In the genomic region with DNA sequence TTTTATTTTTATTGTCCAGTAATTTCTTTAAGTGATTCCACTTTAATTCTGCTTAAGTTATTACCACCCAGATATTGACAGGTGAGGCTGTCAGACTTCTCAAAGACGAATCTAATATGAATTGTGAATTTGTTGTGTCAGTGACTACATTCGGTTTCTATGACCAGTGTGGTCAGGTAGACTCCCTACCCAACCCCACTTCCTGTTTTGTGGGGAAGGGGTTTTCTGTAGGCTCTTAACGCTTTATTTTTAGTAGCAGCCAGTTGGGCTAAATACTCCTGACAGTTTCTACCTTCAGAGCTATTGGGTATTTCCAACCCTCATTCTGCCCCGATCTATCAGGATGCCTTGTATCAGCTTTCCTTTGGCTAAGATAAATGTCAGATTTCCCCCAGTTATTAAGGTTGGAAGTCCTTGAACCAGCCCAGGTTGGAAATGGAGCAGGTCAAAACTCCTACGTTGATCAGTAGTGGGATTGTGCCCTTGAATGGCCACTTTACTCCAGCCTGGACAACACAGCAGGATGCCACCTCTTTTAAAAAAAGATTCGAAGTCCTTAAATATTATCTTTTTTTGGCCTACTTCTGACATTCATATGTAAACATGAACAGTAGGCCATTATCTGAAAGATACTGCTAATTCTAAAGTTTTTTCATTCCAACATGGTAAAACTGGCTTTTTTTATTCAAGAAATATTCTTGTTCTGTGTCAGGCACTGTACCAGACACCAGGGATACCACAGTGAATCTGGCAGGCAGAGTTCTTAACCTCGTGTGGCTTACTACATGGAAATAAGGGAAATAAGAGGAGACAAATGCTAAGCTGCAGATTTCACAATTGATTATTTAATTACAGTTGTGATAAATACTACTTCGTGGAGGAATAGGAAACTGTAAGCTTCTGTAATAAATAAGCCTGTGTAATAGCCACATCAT, we compare ENCODE assay signal across 9 cellular contexts.
A peak's percentile ranks its signal among the peaks of the same experiment; 100 is the strongest.
DNase-seq lines count a peak whose midpoint lies in the region; ATAC-seq lines count a peak whose summit lies in the region.
"Had no signal": no experiment of that assay in that cellular context is flagged by ENCODE, and none has a peak within 500 bp of the region (broad histone marks: within the 10 kb centered on the region; RNA-seq: fewer than 3 reads in every experiment).

No MANE protein-coding gene starts in this region.

- peaks cover 0 to 3% of the 10 kb centered on the region in 2 donors for H3K27me3 Mint-ChIP-seq in CD8-positive, alpha-beta memory T cell
- H3K27me3 Mint-ChIP-seq in activated T-helper 1 cell treated with anti-CD3 and anti-CD28 coated beads, Interleukin-12 subunit alpha, Interleukin-12 subunit beta, Interleukin-2, Interleukin-4 antibody, amounts not matched to agents 30 ng/mL and 10 ng/mL and 1 ng/mL, durations not matched to agents 14 hours and 24 hours and 36 hours (ENCODE audit: insufficient read depth): no peaks in the 10 kb centered on the region

- CTCF ChIA-PET in CD8-positive, alpha-beta memory T cell (lab: Charles Lee): no interaction called here

- H3K4me3 ChIP-seq in CD8-positive, alpha-beta memory T cell (ENCODE audit: low read length): no peak overlapping the region
- H3K4me3 ChIP-seq in H7 (ENCODE audit: insufficient read depth, low read depth, low read length): no peak overlapping the region

- H3K27ac ChIP-seq in CD8-positive, alpha-beta memory T cell (ENCODE audit: low read depth, low read length): no peak overlapping the region
- H3K27ac ChIP-seq: neutrophil had no signal

- H3K36me3 ChIP-seq in CD8-positive, alpha-beta memory T cell (ENCODE audit: insufficient read depth, low read length): peaks cover 14% of the 10 kb centered on the region
- H3K36me3 ChIP-seq in H7 (replicated peaks; ENCODE audit: control insufficient read depth, insufficient read depth, low read length): 0 out of 2 replicates have a peak, but pooled peaks cover 2% of the 10 kb centered on the region

- H3K9me3 ChIP-seq in CD8-positive, alpha-beta memory T cell (ENCODE audit: low read length): no peaks in the 10 kb centered on the region
- H3K9me3 ChIP-seq: neutrophil had no signal

- H3K27me3 ChIP-seq in CD8-positive, alpha-beta memory T cell (ENCODE audit: insufficient read depth, low read length, poor library complexity, severe bottlenecking): no peaks in the 10 kb centered on the region
- no peaks in the 10 kb centered on the region for H3K27me3 ChIP-seq in H7 (ENCODE audit: control insufficient read depth, insufficient read depth, low read length)
- H3K27me3 ChIP-seq: neutrophil had no signal

- intact Hi-C loops in activated T-helper 1 cell treated with anti-CD3 and anti-CD28 coated beads, Interleukin-12 subunit alpha, Interleukin-12 subunit beta, Interleukin-2, Interleukin-4 antibody, amounts not matched to agents 30 ng/mL and 10 ng/mL and 1 ng/mL, durations not matched to agents 14 hours and 24 hours and 36 hours (cut with micrococcal nuclease): loop anchor here (1.0 to 5.0 kb wide), 9 partner anchors 34 to 921 kb away; partner anchors contain the start of gene KAT6B

- DNase-seq in CD8-positive, alpha-beta memory T cell: peak in 4 of 5 donors; percentile 21 to 56 (median 49)
- peak; percentile 68 for DNase-seq in activated T-helper 1 cell treated with anti-CD3 and anti-CD28 coated beads, Interleukin-12 subunit alpha, Interleukin-12 subunit beta, Interleukin-2, Interleukin-4 antibody, amounts not matched to agents 30 ng/mL and 10 ng/mL and 1 ng/mL, durations not matched to agents 14 hours and 24 hours and 36 hours (ENCODE audit: low spot score)
- no peak for DNase-seq in NCI-H2081 (lab: John Stamatoyannopoulos, UW)
- no peak for DNase-seq in NCI-H345 treated with DMSO at 0.1 percent for 48 hours (lab: John Stamatoyannopoulos, UW; ENCODE audit: unreplicated experiment)
- DNase-seq in H7: no peak
- no peak for DNase-seq in NCI-H524 (lab: John Stamatoyannopoulos, UW)

- no peaks in the 10 kb centered on the region for H3K9me3 Mint-ChIP-seq in CD8-positive, alpha-beta memory T cell
- H3K9me3 Mint-ChIP-seq in activated T-helper 1 cell treated with anti-CD3 and anti-CD28 coated beads, Interleukin-12 subunit alpha, Interleukin-12 subunit beta, Interleukin-2, Interleukin-4 antibody, amounts not matched to agents 30 ng/mL and 10 ng/mL and 1 ng/mL, durations not matched to agents 14 hours and 24 hours and 36 hours: no peaks in the 10 kb centered on the region

- H3K4me1 Mint-ChIP-seq in CD8-positive, alpha-beta memory T cell: peaks cover 29 to 46% (median 30%) of the 10 kb centered on the region in 3 donors
- H3K4me1 Mint-ChIP-seq in activated T-helper 1 cell treated with anti-CD3 and anti-CD28 coated beads, Interleukin-12 subunit alpha, Interleukin-12 subunit beta, Interleukin-2, Interleukin-4 antibody, amounts not matched to agents 30 ng/mL and 10 ng/mL and 1 ng/mL, durations not matched to agents 14 hours and 24 hours and 36 hours (ENCODE audit: low read depth): peaks cover 55% of the 10 kb centered on the region

- peak; percentile 71 for ATAC-seq in GM19328 (IDR thresholded peaks at IDR 0.05; ENCODE audit: unreplicated experiment)
- peak; percentile 89 for ATAC-seq in HG03108 (IDR thresholded peaks at IDR 0.05; ENCODE audit: unreplicated experiment)

- peak overlapping the region in 6 of 7 donors; percentile 10 to 67 (median 50) for H3K4me3 Mint-ChIP-seq in CD8-positive, alpha-beta memory T cell
- peak overlapping the region; percentile 47 for H3K4me3 Mint-ChIP-seq in activated T-helper 1 cell treated with anti-CD3 and anti-CD28 coated beads, Interleukin-12 subunit alpha, Interleukin-12 subunit beta, Interleukin-2, Interleukin-4 antibody, amounts not matched to agents 30 ng/mL and 10 ng/mL and 1 ng/mL, durations not matched to agents 14 hours and 24 hours and 36 hours

- peaks cover 16% of the 10 kb centered on the region for H3K4me1 ChIP-seq in CD8-positive, alpha-beta memory T cell (ENCODE audit: insufficient read depth, low read length)

- POLR2A ChIA-PET in CD8-positive, alpha-beta memory T cell (lab: Charles Lee): interaction anchor here (1.0 kb wide), 1 partner anchor 152 kb away, joined by 4 read pairs; the partner anchor contains the start of gene KAT6B

- H3K36me3 Mint-ChIP-seq in CD8-positive, alpha-beta memory T cell: peaks cover 11 to 72% (median 26%) of the 10 kb centered on the region in 3 donors
- H3K36me3 Mint-ChIP-seq in activated T-helper 1 cell treated with anti-CD3 and anti-CD28 coated beads, Interleukin-12 subunit alpha, Interleukin-12 subunit beta, Interleukin-2, Interleukin-4 antibody, amounts not matched to agents 30 ng/mL and 10 ng/mL and 1 ng/mL, durations not matched to agents 14 hours and 24 hours and 36 hours (ENCODE audit: low read depth): peaks cover 41% of the 10 kb centered on the region

- H3K27ac Mint-ChIP-seq in CD8-positive, alpha-beta memory T cell: peak overlapping the region; percentile 39 to 86 (median 64)
- peak overlapping the region; percentile 75 for H3K27ac Mint-ChIP-seq in activated T-helper 1 cell treated with anti-CD3 and anti-CD28 coated beads, Interleukin-12 subunit alpha, Interleukin-12 subunit beta, Interleukin-2, Interleukin-4 antibody, amounts not matched to agents 30 ng/mL and 10 ng/mL and 1 ng/mL, durations not matched to agents 14 hours and 24 hours and 36 hours

Comparison
In these comparisons a context has a peak if more than half of its experiments do, and no peak if none do; other contexts are left out.
1. DNase-seq: peak in CD8-positive, alpha-beta memory T cell (4 of 5) and activated T-helper 1 cell treated with anti-CD3 and anti-CD28 coated beads, Interleukin-12 subunit alpha, Interleukin-12 subunit beta, Interleukin-2, Interleukin-4 antibody, amounts not matched to agents 30 ng/mL and 10 ng/mL and 1 ng/mL, durations not matched to agents 14 hours and 24 hours and 36 hours (single experiment); none in NCI-H2081 (0 of 2), NCI-H345 treated with DMSO at 0.1 percent for 48 hours (single experiment), H7 (single experiment) and NCI-H524 (0 of 2).